ENCODE assay signal across 29 cellular contexts in the genomic region with DNA sequence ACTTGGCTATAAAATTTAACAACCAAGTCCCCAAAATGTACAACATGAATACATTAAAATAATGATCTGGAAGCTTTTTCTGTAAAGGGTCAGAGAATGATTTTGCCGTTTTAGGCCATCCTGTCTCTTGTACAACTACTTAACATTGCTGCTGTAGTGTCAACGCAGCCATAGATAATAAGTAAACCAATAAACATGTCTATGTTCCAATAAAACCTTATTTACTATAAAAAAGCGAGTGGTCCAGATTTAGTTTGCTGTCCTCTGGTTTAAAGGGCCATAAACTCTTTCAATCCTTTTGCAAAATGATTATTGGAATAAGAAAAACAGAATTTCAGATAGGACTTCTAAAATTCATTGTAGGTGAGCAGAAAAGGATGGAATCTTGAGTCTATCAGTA.
"Had no signal": no experiment of that assay in that cellular context is flagged by ENCODE, and none has a peak within 500 bp of the region (broad histone marks: within the 10 kb centered on the region; RNA-seq: fewer than 3 reads in every experiment).

No MANE protein-coding gene starts in this region.

- H3K27ac ChIP-seq: ascending aorta, breast epithelium, cardiac muscle cell, coronary artery, dorsolateral prefrontal cortex, heart left ventricle had no signal

- H3K36me3 Mint-ChIP-seq: activated naive CD4-positive, alpha-beta T cell treated with anti-CD3 and anti-CD28 coated beads, Interleukin-2, amount 50 U/mL, for 72 hours had no signal

- H3K4me1 Mint-ChIP-seq: brain, endodermal cell, WTC11 had no signal

- H3K9me3 ChIP-seq: ascending aorta, breast epithelium, heart left ventricle had no signal

- ATAC-seq: activated naive CD4-positive, alpha-beta T cell treated with anti-CD3 and anti-CD28 coated beads, Interleukin-2, amount 50 U/mL, for 72 hours; activated T-cell treated with anti-CD3 and anti-CD28 coated beads, Interleukin-2, amount 50 U/mL, for 72 hours; esophagus mucosa; heart left ventricle; WTC11 had no signal

- H3K27me3 ChIP-seq: ascending aorta, breast epithelium, cardiac muscle cell, dorsolateral prefrontal cortex, heart left ventricle had no signal

- H3K36me3 ChIP-seq: breast epithelium had no signal

- H3K9me3 Mint-ChIP-seq: activated CD4-positive, alpha-beta memory T cell treated with anti-CD3 and anti-CD28 coated beads, Interleukin-2, amount 10 ng/mL, durations not matched to agents 7 days and 5 days; activated CD4-positive, alpha-beta T cell treated with anti-CD3 and anti-CD28 coated beads, Interleukin-2, amount 10 ng/mL, durations not matched to agents 7 days and 5 days; activated naive CD4-positive, alpha-beta T cell treated with anti-CD3 and anti-CD28 coated beads, Interleukin-2, amount 10 ng/mL, durations not matched to agents 7 days and 5 days; activated naive CD4-positive, alpha-beta T cell treated with anti-CD3 and anti-CD28 coated beads, Interleukin-2, amount 50 U/mL, for 72 hours; activated naive CD8-positive, alpha-beta T cell treated with anti-CD3 and anti-CD28 coated beads, Interleukin-2, amount 10 ng/mL, durations not matched to agents 7 days and 5 days; activated T-cell treated with anti-CD3 and anti-CD28 coated beads, Interleukin-2, amount 50 U/mL, for 24 hours; activated T-cell treated with anti-CD3 and anti-CD28 coated beads, Interleukin-2, amount 50 U/mL, for 72 hours; brain; central memory CD8-positive, alpha-beta T cell; dendritic cell treated with granulocyte-macrophage colony-stimulating factor and Interleukin-4, amounts not matched to agents 40 ng/mL and 50 ng/mL, for 4 days; endodermal cell; WTC11 had no signal

- H3K4me3 ChIP-seq: ascending aorta, breast epithelium, cardiac muscle cell, coronary artery, dorsolateral prefrontal cortex, heart left ventricle had no signal

- H3K27me3 Mint-ChIP-seq: activated CD4-positive, alpha-beta memory T cell treated with anti-CD3 and anti-CD28 coated beads, Interleukin-2, amount 10 ng/mL, durations not matched to agents 7 days and 5 days; activated CD4-positive, alpha-beta T cell treated with anti-CD3 and anti-CD28 coated beads, Interleukin-2, amount 10 ng/mL, durations not matched to agents 7 days and 5 days; activated naive CD4-positive, alpha-beta T cell treated with anti-CD3 and anti-CD28 coated beads, Interleukin-2, amount 10 ng/mL, durations not matched to agents 7 days and 5 days; activated naive CD8-positive, alpha-beta T cell treated with anti-CD3 and anti-CD28 coated beads, Interleukin-2, amount 10 ng/mL, durations not matched to agents 7 days and 5 days; activated T-cell treated with anti-CD3 and anti-CD28 coated beads, Interleukin-2, amount 50 U/mL, for 24 hours; brain; central memory CD8-positive, alpha-beta T cell; dendritic cell treated with granulocyte-macrophage colony-stimulating factor and Interleukin-4, amounts not matched to agents 40 ng/mL and 50 ng/mL, for 4 days had no signal

- H3K4me3 Mint-ChIP-seq: activated CD4-positive, alpha-beta memory T cell treated with anti-CD3 and anti-CD28 coated beads, Interleukin-2, amount 10 ng/mL, durations not matched to agents 7 days and 5 days; activated CD4-positive, alpha-beta T cell treated with anti-CD3 and anti-CD28 coated beads, Interleukin-2, amount 10 ng/mL, durations not matched to agents 7 days and 5 days; activated naive CD4-positive, alpha-beta T cell treated with anti-CD3 and anti-CD28 coated beads, Interleukin-2, amount 10 ng/mL, durations not matched to agents 7 days and 5 days; activated naive CD8-positive, alpha-beta T cell treated with anti-CD3 and anti-CD28 coated beads, Interleukin-2, amount 10 ng/mL, durations not matched to agents 7 days and 5 days; activated T-cell treated with anti-CD3 and anti-CD28 coated beads, Interleukin-2, amount 50 U/mL, for 24 hours; activated T-cell treated with anti-CD3 and anti-CD28 coated beads, Interleukin-2, amount 50 U/mL, for 72 hours; brain; central memory CD8-positive, alpha-beta T cell; dendritic cell treated with granulocyte-macrophage colony-stimulating factor and Interleukin-4, amounts not matched to agents 40 ng/mL and 50 ng/mL, for 4 days; endodermal cell; WTC11 had no signal

- H3K27ac Mint-ChIP-seq: activated CD4-positive, alpha-beta memory T cell treated with anti-CD3 and anti-CD28 coated beads, Interleukin-2, amount 10 ng/mL, durations not matched to agents 7 days and 5 days; activated CD4-positive, alpha-beta T cell treated with anti-CD3 and anti-CD28 coated beads, Interleukin-2, amount 10 ng/mL, durations not matched to agents 7 days and 5 days; activated naive CD4-positive, alpha-beta T cell treated with anti-CD3 and anti-CD28 coated beads, Interleukin-2, amount 10 ng/mL, durations not matched to agents 7 days and 5 days; activated naive CD4-positive, alpha-beta T cell treated with anti-CD3 and anti-CD28 coated beads, Interleukin-2, amount 50 U/mL, for 72 hours; activated naive CD8-positive, alpha-beta T cell treated with anti-CD3 and anti-CD28 coated beads, Interleukin-2, amount 10 ng/mL, durations not matched to agents 7 days and 5 days; activated T-cell treated with anti-CD3 and anti-CD28 coated beads, Interleukin-2, amount 50 U/mL, for 24 hours; activated T-cell treated with anti-CD3 and anti-CD28 coated beads, Interleukin-2, amount 50 U/mL, for 72 hours; brain; dendritic cell treated with granulocyte-macrophage colony-stimulating factor and Interleukin-4, amounts not matched to agents 40 ng/mL and 50 ng/mL, for 4 days; endodermal cell; WTC11 had no signal

- H3K4me1 ChIP-seq: ascending aorta, breast epithelium, heart left ventricle had no signal

- DNase-seq: activated CD4-positive, alpha-beta memory T cell treated with anti-CD3 and anti-CD28 coated beads, Interleukin-2, amount 10 ng/mL, durations not matched to agents 7 days and 5 days; activated CD4-positive, alpha-beta T cell treated with anti-CD3 and anti-CD28 coated beads for 1 hour; activated CD4-positive, alpha-beta T cell treated with anti-CD3 and anti-CD28 coated beads for 4 hours; activated CD4-positive, alpha-beta T cell treated with anti-CD3 and anti-CD28 coated beads, Interleukin-2, amount 10 ng/mL, durations not matched to agents 7 days and 5 days; activated CD4-positive, alpha-beta T cell treated with anti-CD3 and anti-CD28 coated beads, Interleukin-2, amount 50 U/mL, for 4 hours; activated CD8-positive, alpha-beta memory T cell treated with anti-CD3 and anti-CD28 coated beads, Interleukin-2, amount 50 U/mL, for 48 hours; activated gamma-delta T cell; activated naive CD4-positive, alpha-beta T cell; activated naive CD4-positive, alpha-beta T cell treated with anti-CD3 and anti-CD28 coated beads, Interleukin-2, amount 10 ng/mL, durations not matched to agents 7 days and 5 days; activated naive CD8-positive, alpha-beta T cell treated with anti-CD3 and anti-CD28 coated beads, Interleukin-2, amount 10 ng/mL, durations not matched to agents 7 days and 5 days; activated T-cell treated with anti-CD3 and anti-CD28 coated beads for 4 hours; activated T-cell treated with anti-CD3 and anti-CD28 coated beads, Interleukin-2, amount 50 U/mL, for 24 hours; activated T-cell treated with anti-CD3 and anti-CD28 coated beads, Interleukin-2, amount 50 U/mL, for 72 hours; dorsolateral prefrontal cortex; effector memory CD4-positive, alpha-beta T cell; endodermal cell; foreskin fibroblast; heart left ventricle; T-helper 2 cell had no signal
